Comparison of ENCODE assay signal across 10 cellular contexts in the genomic region with DNA sequence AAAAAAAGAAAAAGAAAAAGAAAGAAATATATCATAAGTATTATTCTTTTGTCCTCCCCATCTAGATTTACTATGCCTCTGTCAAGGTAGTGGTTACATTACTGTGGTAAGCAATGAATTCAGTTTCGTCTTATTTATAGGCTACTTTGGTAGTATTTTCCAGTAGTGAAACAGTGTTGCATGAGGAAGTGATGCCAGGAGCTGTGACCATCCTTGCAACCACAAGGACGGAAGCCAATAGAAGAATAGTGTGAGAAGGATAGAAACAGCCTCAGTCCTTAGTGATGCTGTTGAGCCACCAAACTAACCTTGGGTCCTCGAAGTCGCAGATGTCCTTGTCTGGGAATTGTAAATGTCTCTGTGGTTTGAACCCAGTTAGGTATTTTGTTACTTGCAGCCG.
A peak's percentile ranks its signal among the peaks of the same experiment; 100 is the strongest.
DNase-seq lines count a peak whose midpoint lies in the region; ATAC-seq and FAIRE-seq lines count a peak whose summit lies in the region.
"Had no signal": no experiment of that assay in that cellular context is flagged by ENCODE, and none has a peak within 500 bp of the region (broad histone marks: within the 10 kb centered on the region; RNA-seq: fewer than 3 reads in every experiment).

No MANE protein-coding gene starts in this region.

- DNase-seq in caudate nucleus (lab: John Stamatoyannopoulos, UW) (no peak), DMS53 (lab: John Stamatoyannopoulos, UW) (no peak), GM19240 (ENCODE audit: insufficient read length, low spot score) (no peak), NCI-H226 (no peak), HTR-8/SVneo (ENCODE audit: insufficient read length, low spot score) (no peak)
- DNase-seq: SHP77 treated with DMSO at 0.1 percent for 48 hours; stimulated activated CD4-positive, alpha-beta T cell treated with anti-CD3 and anti-CD28 coated beads, Interleukin-12 subunit alpha, Interleukin-12 subunit beta, amount 100 ng/mL, for 4 hours had no signal

- peak; percentile 72 for ATAC-seq in GM18502 (IDR thresholded peaks at IDR 0.05; ENCODE audit: poor library complexity, unreplicated experiment)
- peak; percentile 66 for ATAC-seq in GM21529 (IDR thresholded peaks at IDR 0.05; ENCODE audit: unreplicated experiment)
- peak; percentile 63 for ATAC-seq in HG03520 (IDR thresholded peaks at IDR 0.05; ENCODE audit: unreplicated experiment)

- no peak for FAIRE-seq in HTR-8/SVneo (lab: Jason Lieb, UNC)

- peak overlapping the region; percentile 69 for H3K27ac ChIP-seq in caudate nucleus (ENCODE audit: low read depth, low read length)
